In genomic region chrX:109576083-109576482, GRCh38 we compare ENCODE assay signal across 4 cellular contexts. TPM values are rescaled to one million over a fixed set of nuclear protein-coding genes. Genes with fewer than 3 reads are reported as not detected.
"Had no signal": no experiment of that assay in that cellular context is flagged by ENCODE, and none has a peak within 500 bp of the region (broad histone marks: within the 10 kb centered on the region; RNA-seq: fewer than 3 reads in every experiment).

No MANE protein-coding gene starts in this region.

RNA-seq across cellular contexts. Expression of gene KCNE5, which starts 48.9 kb away (rescaled TPM):
- total RNA-seq: OCI-LY7, PC-3, Peyer's patch, SJSA1 had no signal
